In genomic region chr7:20748853-20749252, GRCh38 we compare ENCODE assay signal across 10 cellular contexts. TPM values are rescaled to one million over a fixed set of nuclear protein-coding genes. Genes with fewer than 3 reads are reported as not detected.
"Had no signal": no experiment of that assay in that cellular context is flagged by ENCODE, and none has a peak within 500 bp of the region (broad histone marks: within the 10 kb centered on the region; RNA-seq: fewer than 3 reads in every experiment).

No MANE protein-coding gene starts in this region.

- H3K4me3 Mint-ChIP-seq: IgD-negative memory B cell had no signal

- DNase-seq: IMR-90, KBM-7, KG1 had no signal

- H3K27me3 Mint-ChIP-seq: IgD-negative memory B cell had no signal

- H3K4me2 ChIP-seq: KMS-11 had no signal

- H3K4me1 Mint-ChIP-seq: IgD-negative memory B cell had no signal

- H3K9me3 Mint-ChIP-seq: IgD-negative memory B cell had no signal

- FAIRE-seq: HepG2, HTR-8/SVneo had no signal

- H3K36me3 Mint-ChIP-seq: IgD-negative memory B cell had no signal

- H3K27ac ChIP-seq: HL-60, KMS-11 had no signal

- H3K9ac ChIP-seq: KMS-11 had no signal

- ATAC-seq: HepG2 had no signal

RNA-seq across cellular contexts. Expression of gene SP8, which starts 37.8 kb away (rescaled TPM):
- total RNA-seq: HepG2, HT-29, HT1080, IMR-90 had no signal
- polyA plus RNA-seq: HepG2, IgD-negative memory B cell, IMR-90 had no signal
